Comparison of ENCODE assay signal across 10 cellular contexts in genomic region chr22:38395944-38396343, GRCh38. TPM values are rescaled to one million over a fixed set of nuclear protein-coding genes. Genes with fewer than 3 reads are reported as not detected.
A peak's percentile ranks its signal among the peaks of the same experiment; 100 is the strongest.
DNase-seq lines count a peak whose midpoint lies in the region; TF ChIP-seq lines count a peak whose summit lies in the region.
"Not testable (repeated sequence)": the region's sequence is repeated elsewhere in the genome, so short reads cannot be mapped to it uniquely, and the experiment has no call there.
"Had no signal": no experiment of that assay in that cellular context is flagged by ENCODE, and none has a peak within 500 bp of the region (broad histone marks: within the 10 kb centered on the region; RNA-seq: fewer than 3 reads in every experiment).

No MANE protein-coding gene starts in this region.

- not testable (repeated sequence) for H3K4me3 ChIP-seq in mammary epithelial cell (replicated peaks in 1 of 3; ENCODE audit: insufficient read depth in 1 of 3, low read depth in 2 of 3, low read length in 3 of 3); right atrium auricular region; tibial nerve

- H4K20me1 ChIP-seq in mammary epithelial cell (ENCODE audit: insufficient read depth, low read length): not testable (repeated sequence)

- not testable (repeated sequence) for H3K27me3 Mint-ChIP-seq in activated CD4-positive, alpha-beta memory T cell treated with anti-CD3 and anti-CD28 coated beads, Interleukin-2, amount 10 ng/mL, durations not matched to agents 7 days and 5 days; nephron progenitor cell (ENCODE audit: low read depth, poor library complexity)

- BruUV-seq in mammary epithelial cell (replicated peaks; lab: Mats Ljungman, UMichigan): not testable (repeated sequence)

- H3K4me2 ChIP-seq in mammary epithelial cell (ENCODE audit: insufficient read depth, low read depth, low read length): peak overlapping the region; percentile 47

- H3K79me2 ChIP-seq in mammary epithelial cell (ENCODE audit: insufficient read depth, low read length): peaks cover 61% of the 10 kb centered on the region

- TF ChIP-seq CTCF in mammary epithelial cell (conservative IDR thresholded peaks at IDR 0.05 in 1 of 2, IDR thresholded peaks at IDR 0.05 in 1 of 2; ENCODE audit: extremely low read depth in 1 of 2, insufficient read depth in 1 of 2, low read depth in 1 of 2, low read length in 2 of 2); right atrium auricular region (IDR thresholded peaks at IDR 0.05); nephron progenitor cell (IDR thresholded peaks at IDR 0.05); tibial nerve (IDR thresholded peaks at IDR 0.05): not testable (repeated sequence)

- dilution Hi-C loops in mammary epithelial cell (cut with HindIII; ENCODE audit: low sequenced_read_pairs): not testable (repeated sequence)

- H3K9me3 ChIP-seq in mammary epithelial cell (replicated peaks; ENCODE audit: insufficient read depth, low read length); right atrium auricular region; tibial nerve: not testable (repeated sequence)

- POLR2A ChIA-PET in activated CD4-positive, alpha-beta memory T cell treated with anti-CD3 and anti-CD28 coated beads, Interleukin-2, amount 10 ng/mL, durations not matched to agents 7 days and 5 days (lab: Charles Lee): not testable (repeated sequence)

- H3K27ac ChIP-seq in mammary epithelial cell (ENCODE audit: insufficient read depth, low read depth, low read length) (peak overlapping the region; percentile 26), right atrium auricular region (peak overlapping the region; percentile 97 to 98), tibial nerve (peak overlapping the region in 3 of 4 donors; percentile 40 to 96 (median 95))

- not testable (repeated sequence) for H3K27me3 ChIP-seq in mammary epithelial cell (ENCODE audit: insufficient read depth, low read length); right atrium auricular region; tibial nerve

- H3K9me3 Mint-ChIP-seq in activated CD4-positive, alpha-beta memory T cell treated with anti-CD3 and anti-CD28 coated beads, Interleukin-2, amount 10 ng/mL, durations not matched to agents 7 days and 5 days; nephron progenitor cell: not testable (repeated sequence)

- H3K36me3 Mint-ChIP-seq in activated CD4-positive, alpha-beta memory T cell treated with anti-CD3 and anti-CD28 coated beads, Interleukin-2, amount 10 ng/mL, durations not matched to agents 7 days and 5 days (ENCODE audit: low read depth); nephron progenitor cell (ENCODE audit: low read depth): not testable (repeated sequence)

- CTCF ChIA-PET in activated CD4-positive, alpha-beta memory T cell treated with anti-CD3 and anti-CD28 coated beads, Interleukin-2, amount 10 ng/mL, durations not matched to agents 7 days and 5 days (lab: Charles Lee); mammary epithelial cell (lab: Charles Lee; ENCODE audit: low non-redundant PET): not testable (repeated sequence)

- H3K4me1 ChIP-seq in mammary epithelial cell (ENCODE audit: insufficient read depth, low read length) (peaks cover 14% of the 10 kb centered on the region), right atrium auricular region (peaks cover 0 to 30% of the 10 kb centered on the region in 2 donors), tibial nerve (peaks cover 0 to 46% (median 14%) of the 10 kb centered on the region in 4 donors)

- H3K27ac Mint-ChIP-seq in activated CD4-positive, alpha-beta memory T cell treated with anti-CD3 and anti-CD28 coated beads, Interleukin-2, amount 10 ng/mL, durations not matched to agents 7 days and 5 days: peak overlapping the region; percentile 51
- H3K27ac Mint-ChIP-seq in nephron progenitor cell: not testable (repeated sequence)

- not testable (repeated sequence) for H3K36me3 ChIP-seq in mammary epithelial cell (ENCODE audit: insufficient read depth, low read length); right atrium auricular region; tibial nerve

- intact Hi-C loops in mammary epithelial cell (cut with micrococcal nuclease): loop anchor here (5.0 kb wide), 1 partner anchor 99 kb away; no protein-coding TSS in a partner anchor

- in situ Hi-C loops in Caki2 (cut with HindIII; ENCODE audit: low pct_unique_long_range_greater_than_20kb, low sequenced_read_pairs); mammary epithelial cell (cut with MboI; ENCODE audit: low sequenced_read_pairs in 2 of 2): not testable (repeated sequence)

- H3K9ac ChIP-seq in mammary epithelial cell (ENCODE audit: insufficient read depth, low read length): not testable (repeated sequence)

- not testable (repeated sequence) for TF ChIP-seq POLR2A in tibial nerve (IDR thresholded peaks at IDR 0.05)

- DNase-seq in Caki2 (ENCODE audit: low read depth) (peak; percentile 19), HS-5 (ENCODE audit: low read depth) (peak; percentile 32), OCI-M1 (lab: John Stamatoyannopoulos, UW) (peak; percentile 62)
- DNase-seq in activated CD4-positive, alpha-beta memory T cell treated with anti-CD3 and anti-CD28 coated beads, Interleukin-2, amount 10 ng/mL, durations not matched to agents 7 days and 5 days; mammary epithelial cell; right atrium auricular region (ENCODE audit: low spot score); nephron progenitor cell; tibial nerve (ENCODE audit: low spot score in 2 of 2): not testable (repeated sequence)

- H3K4me1 Mint-ChIP-seq in activated CD4-positive, alpha-beta memory T cell treated with anti-CD3 and anti-CD28 coated beads, Interleukin-2, amount 10 ng/mL, durations not matched to agents 7 days and 5 days: peaks cover 57% of the 10 kb centered on the region
- H3K4me1 Mint-ChIP-seq in nephron progenitor cell: peaks cover 71% of the 10 kb centered on the region

- not testable (repeated sequence) for TF ChIP-seq EP300 in tibial nerve (IDR thresholded peaks at IDR 0.05)

- H2AFZ ChIP-seq in mammary epithelial cell (ENCODE audit: low read depth, low read length): not testable (repeated sequence)

- peak overlapping the region; percentile 79 for H3K4me3 Mint-ChIP-seq in activated CD4-positive, alpha-beta memory T cell treated with anti-CD3 and anti-CD28 coated beads, Interleukin-2, amount 10 ng/mL, durations not matched to agents 7 days and 5 days
- peak overlapping the region; percentile 87 for H3K4me3 Mint-ChIP-seq in nephron progenitor cell

RNA-seq across cellular contexts. Expression of gene KCNJ4, which starts 59.1 kb away (rescaled TPM):
- 0.20 and 1.5 TPM in 2 replicates for total RNA-seq in Caki2 (2014; rRNA removed; shearing (Covaris generic); ENCODE audit: low replicate concordance)
- not detected for total RNA-seq in activated CD4-positive, alpha-beta memory T cell treated with anti-CD3 and anti-CD28 coated beads, Interleukin-2, amount 10 ng/mL, durations not matched to agents 7 days and 5 days
- total RNA-seq in mammary epithelial cell (not detected), right atrium auricular region (10 to 100 TPM in 1 of 2 donors, 1 to 10 TPM in 1; 7.0 to 36.7 TPM), tibial nerve (1 to 10 TPM in 3 of 4 donors, under 1 TPM in 1; 0.63 to 1.6 (median 1.1) TPM)
- polyA plus RNA-seq in mammary epithelial cell: 0.03 TPM
- polyA minus RNA-seq in mammary epithelial cell: not detected
- total RNA-seq: lung microvascular endothelial cell had no signal
- polyA plus RNA-seq: BJ had no signal

Comparison
In these comparisons a context has a peak if more than half of its experiments do, and no peak if none do; other contexts are left out.
1. H3K27ac ChIP-seq: peak in every context shown above with its lines; median percentile 98 in right atrium auricular region; 95 in tibial nerve; 26 in mammary epithelial cell.